1 cellular context compared by ENCODE assay signal in genomic region chr7:6139189-6139996, GRCh38.
TF ChIP-seq lines count a peak whose summit lies in the region.

No MANE protein-coding gene starts in this region.

TF ChIP-seq in HepG2, 621 proteins besides CTCF, POLR2A, EP300 and RAD21:
- no peak for TF ChIP-seq SNAPC4 (CRISPR knock-in tag; IDR thresholded peaks at IDR 0.05)
- no peak for TF ChIP-seq CREB1 (IDR thresholded peaks at IDR 0.05)
- TF ChIP-seq CREB1 (CRISPR knock-in tag; IDR thresholded peaks at IDR 0.05) = no peak
- no peak for TF ChIP-seq ZNF670 (CRISPR knock-in tag; IDR thresholded peaks at IDR 0.05; ENCODE audit: borderline replicate concordance)
- no peak for TF ChIP-seq GZF1 (CRISPR knock-in tag; IDR thresholded peaks at IDR 0.05)
- TF ChIP-seq SAP130 (CRISPR knock-in tag; IDR thresholded peaks at IDR 0.05; ENCODE audit: low read depth) = no peak
- TF ChIP-seq ZNF264 (CRISPR knock-in tag; IDR thresholded peaks at IDR 0.05) = no peak
- no peak for TF ChIP-seq ZNF3 (CRISPR knock-in tag; IDR thresholded peaks at IDR 0.05)
- no peak for TF ChIP-seq KDM1A (CRISPR knock-in tag; IDR thresholded peaks at IDR 0.05)
